In the genomic region with DNA sequence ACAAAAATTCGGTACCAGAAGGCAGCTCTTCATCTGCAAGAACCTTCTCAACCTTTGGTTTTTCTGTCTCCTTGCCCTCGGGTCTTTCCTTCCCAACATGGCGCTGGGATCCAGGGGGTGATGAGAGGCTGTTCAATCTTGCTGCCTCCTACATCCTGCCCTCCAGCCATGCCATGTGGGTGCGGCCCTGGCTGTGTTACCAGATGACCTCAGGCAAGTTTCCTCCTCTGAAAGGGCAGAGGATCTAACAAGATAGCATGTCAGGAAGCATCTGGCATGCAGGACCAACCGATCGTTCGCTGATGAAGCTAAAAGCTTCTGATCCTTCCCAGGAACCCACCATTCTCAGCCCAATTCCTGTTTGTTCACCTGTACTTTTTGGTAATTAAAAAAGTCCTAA, we compare ENCODE assay signal across 1 cellular context.
TF ChIP-seq lines count a peak whose summit lies in the region.

No MANE protein-coding gene starts in this region.

TF ChIP-seq in GM12878, 131 proteins besides CTCF, POLR2A, EP300 and RAD21:
- TF ChIP-seq MEF2A (IDR thresholded peaks at IDR 0.05; ENCODE audit: insufficient read depth, low read depth, low read length) (no peak), FOS (IDR thresholded peaks at IDR 0.05; ENCODE audit: borderline replicate concordance, extremely low read depth, insufficient read length) (no peak), MTA3 (IDR thresholded peaks at IDR 0.05; ENCODE audit: borderline replicate concordance, low read length) (no peak), CREM (IDR thresholded peaks at IDR 0.05; ENCODE audit: low read depth) (no peak), SP1 (IDR thresholded peaks at IDR 0.05; ENCODE audit: low read depth, low read length) (no peak)
- TF ChIP-seq, protein P1, sequence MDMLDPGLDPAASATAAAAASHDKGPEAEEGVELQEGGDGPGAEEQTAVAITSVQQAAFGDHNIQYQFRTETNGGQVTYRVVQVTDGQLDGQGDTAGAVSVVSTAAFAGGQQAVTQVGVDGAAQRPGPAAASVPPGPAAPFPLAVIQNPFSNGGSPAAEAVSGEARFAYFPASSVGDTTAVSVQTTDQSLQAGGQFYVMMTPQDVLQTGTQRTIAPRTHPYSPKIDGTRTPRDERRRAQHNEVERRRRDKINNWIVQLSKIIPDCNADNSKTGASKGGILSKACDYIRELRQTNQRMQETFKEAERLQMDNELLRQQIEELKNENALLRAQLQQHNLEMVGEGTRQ (IDR thresholded peaks at IDR 0.05; ENCODE audit: borderline replicate concordance, low read depth, low read length) = no peak
TF ChIP-seq in GM12878: peak in this region for 0.
